In genomic region chr7:3370068-3370704, GRCh38 we compare ENCODE assay signal across 14 cellular contexts.
A peak's percentile ranks its signal among the peaks of the same experiment; 100 is the strongest.
DNase-seq lines count a peak whose midpoint lies in the region; ATAC-seq, FAIRE-seq and TF ChIP-seq lines count a peak whose summit lies in the region.
"Had no signal": no experiment of that assay in that cellular context is flagged by ENCODE, and none has a peak within 500 bp of the region (broad histone marks: within the 10 kb centered on the region; RNA-seq: fewer than 3 reads in every experiment).

No MANE protein-coding gene starts in this region.

- ATAC-seq in HG03457 (IDR thresholded peaks at IDR 0.05; ENCODE audit: unreplicated experiment) (no peak), SK-N-SH treated with all-trans-retinoic acid at 6 μM for 48 hours (no peak)
- ATAC-seq: effector memory CD8-positive, alpha-beta T cell had no signal

- no peaks in the 10 kb centered on the region for H3K36me3 Mint-ChIP-seq in activated T-helper 1 cell treated with anti-CD3 and anti-CD28 coated beads, Interleukin-12 subunit alpha, Interleukin-12 subunit beta, Interleukin-2, Interleukin-4 antibody, amounts not matched to agents 30 ng/mL and 10 ng/mL and 1 ng/mL, durations not matched to agents 14 hours and 24 hours and 36 hours (ENCODE audit: low read depth)
- H3K36me3 Mint-ChIP-seq: activated naive CD8-positive, alpha-beta T cell; neural progenitor cell had no signal

- DNase-seq in Ammon's horn (ENCODE audit: low spot score) (peak; percentile 23), NCI-H1436 treated with DMSO at 0.1 percent for 48 hours (lab: John Stamatoyannopoulos, UW) (peak; percentile 18), NCI-H774 (lab: John Stamatoyannopoulos, UW) (peak; percentile 32), germinal center (ENCODE audit: low spot score) (no peak)
- DNase-seq in activated T-helper 1 cell treated with anti-CD3 and anti-CD28 coated beads, Interleukin-12 subunit alpha, Interleukin-12 subunit beta, Interleukin-2, Interleukin-4 antibody, amounts not matched to agents 30 ng/mL and 10 ng/mL and 1 ng/mL, durations not matched to agents 14 hours and 24 hours and 36 hours (ENCODE audit: low spot score) = no peak
- DNase-seq: activated CD4-positive, alpha-beta T cell treated with anti-CD3 and anti-CD28 coated beads for 1 hour; effector memory CD8-positive, alpha-beta T cell had no signal

- H3K4me3 Mint-ChIP-seq in activated T-helper 1 cell treated with anti-CD3 and anti-CD28 coated beads, Interleukin-12 subunit alpha, Interleukin-12 subunit beta, Interleukin-2, Interleukin-4 antibody, amounts not matched to agents 30 ng/mL and 10 ng/mL and 1 ng/mL, durations not matched to agents 14 hours and 24 hours and 36 hours = no peak overlapping the region
- H3K4me3 Mint-ChIP-seq: activated naive CD8-positive, alpha-beta T cell; effector memory CD8-positive, alpha-beta T cell; neural progenitor cell; T-helper 2 cell treated with Interferon-gamma antibody and Interleukin-4, amounts not matched to agents 5 μg/mL and 100 μg/mL, for 36 hours had no signal

- H3K27ac Mint-ChIP-seq in activated T-helper 1 cell treated with anti-CD3 and anti-CD28 coated beads, Interleukin-12 subunit alpha, Interleukin-12 subunit beta, Interleukin-2, Interleukin-4 antibody, amounts not matched to agents 30 ng/mL and 10 ng/mL and 1 ng/mL, durations not matched to agents 14 hours and 24 hours and 36 hours = no peak overlapping the region
- H3K27ac Mint-ChIP-seq: activated naive CD8-positive, alpha-beta T cell; effector memory CD8-positive, alpha-beta T cell; neural progenitor cell; T-helper 2 cell treated with Interferon-gamma antibody and Interleukin-4, amounts not matched to agents 5 μg/mL and 100 μg/mL, for 36 hours had no signal

- peaks cover 2% of the 10 kb centered on the region for H3K27me3 Mint-ChIP-seq in activated T-helper 1 cell treated with anti-CD3 and anti-CD28 coated beads, Interleukin-12 subunit alpha, Interleukin-12 subunit beta, Interleukin-2, Interleukin-4 antibody, amounts not matched to agents 30 ng/mL and 10 ng/mL and 1 ng/mL, durations not matched to agents 14 hours and 24 hours and 36 hours (ENCODE audit: insufficient read depth)

- H3K9me3 Mint-ChIP-seq in activated T-helper 1 cell treated with anti-CD3 and anti-CD28 coated beads, Interleukin-12 subunit alpha, Interleukin-12 subunit beta, Interleukin-2, Interleukin-4 antibody, amounts not matched to agents 30 ng/mL and 10 ng/mL and 1 ng/mL, durations not matched to agents 14 hours and 24 hours and 36 hours = no peaks in the 10 kb centered on the region
- H3K9me3 Mint-ChIP-seq: effector memory CD8-positive, alpha-beta T cell; T-helper 2 cell treated with Interferon-gamma antibody and Interleukin-4, amounts not matched to agents 5 μg/mL and 100 μg/mL, for 36 hours had no signal

- FAIRE-seq in islet of Langerhans (lab: Jason Lieb, UNC) = peak; percentile 66
- FAIRE-seq: GM12892 had no signal

- peaks cover 13% of the 10 kb centered on the region for H3K4me1 Mint-ChIP-seq in activated T-helper 1 cell treated with anti-CD3 and anti-CD28 coated beads, Interleukin-12 subunit alpha, Interleukin-12 subunit beta, Interleukin-2, Interleukin-4 antibody, amounts not matched to agents 30 ng/mL and 10 ng/mL and 1 ng/mL, durations not matched to agents 14 hours and 24 hours and 36 hours (ENCODE audit: low read depth)

- intact Hi-C loops in activated T-helper 1 cell treated with anti-CD3 and anti-CD28 coated beads, Interleukin-12 subunit alpha, Interleukin-12 subunit beta, Interleukin-2, Interleukin-4 antibody, amounts not matched to agents 30 ng/mL and 10 ng/mL and 1 ng/mL, durations not matched to agents 14 hours and 24 hours and 36 hours (cut with micrococcal nuclease) = no loop called here

TF ChIP-seq in SK-N-SH treated with all-trans-retinoic acid at 6 μM for 48 hours, 23 proteins besides CTCF, POLR2A, EP300 and RAD21 (continues in another document):
- TF ChIP-seq GLIS3 (CRISPR knock-in tag; IDR thresholded peaks at IDR 0.05) = no peak
- TF ChIP-seq POU6F1 (CRISPR knock-in tag; IDR thresholded peaks at IDR 0.05; ENCODE audit: borderline replicate concordance, low read depth) = no peak
- no peak for TF ChIP-seq TSHZ2 (CRISPR knock-in tag; IDR thresholded peaks at IDR 0.05)
- TF ChIP-seq CSDC2 (CRISPR knock-in tag; IDR thresholded peaks at IDR 0.05) = no peak
- TF ChIP-seq TCF4 (CRISPR knock-in tag; IDR thresholded peaks at IDR 0.05; ENCODE audit: borderline replicate concordance) = no peak
- TF ChIP-seq PATZ1 (CRISPR knock-in tag; IDR thresholded peaks at IDR 0.05; ENCODE audit: borderline replicate concordance) = no peak
- no peak for TF ChIP-seq ISL1 (CRISPR knock-in tag; IDR thresholded peaks at IDR 0.05)
- TF ChIP-seq CSRNP3 (CRISPR knock-in tag; IDR thresholded peaks at IDR 0.05) = no peak
- TF ChIP-seq RARB (CRISPR knock-in tag; IDR thresholded peaks at IDR 0.05) = no peak
- no peak for TF ChIP-seq SNAI2 (CRISPR knock-in tag; IDR thresholded peaks at IDR 0.05)
- no peak for TF ChIP-seq ZNF70 (CRISPR knock-in tag; IDR thresholded peaks at IDR 0.05)
- no peak for TF ChIP-seq ESRRG (CRISPR knock-in tag; IDR thresholded peaks at IDR 0.05)
- TF ChIP-seq ZNF565 (CRISPR knock-in tag; conservative IDR thresholded peaks at IDR 0.05; ENCODE audit: low read depth) = no peak
- TF ChIP-seq ARNTL (CRISPR knock-in tag; IDR thresholded peaks at IDR 0.05; ENCODE audit: borderline replicate concordance, low read depth) = no peak
- no peak for TF ChIP-seq ZFP30 (CRISPR knock-in tag; IDR thresholded peaks at IDR 0.05)
- TF ChIP-seq PPARA (CRISPR knock-in tag; IDR thresholded peaks at IDR 0.05; ENCODE audit: borderline replicate concordance) = no peak

Comparison
In these comparisons a context has a peak if more than half of its experiments do, and no peak if none do; other contexts are left out.
1. DNase-seq: peak in Ammon's horn (single experiment), NCI-H1436 treated with DMSO at 0.1 percent for 48 hours (single experiment) and NCI-H774 (single experiment); none in activated T-helper 1 cell treated with anti-CD3 and anti-CD28 coated beads, Interleukin-12 subunit alpha, Interleukin-12 subunit beta, Interleukin-2, Interleukin-4 antibody, amounts not matched to agents 30 ng/mL and 10 ng/mL and 1 ng/mL, durations not matched to agents 14 hours and 24 hours and 36 hours (single experiment) and germinal center (single experiment).